ENCODE assay signal across 12 cellular contexts in the genomic region with DNA sequence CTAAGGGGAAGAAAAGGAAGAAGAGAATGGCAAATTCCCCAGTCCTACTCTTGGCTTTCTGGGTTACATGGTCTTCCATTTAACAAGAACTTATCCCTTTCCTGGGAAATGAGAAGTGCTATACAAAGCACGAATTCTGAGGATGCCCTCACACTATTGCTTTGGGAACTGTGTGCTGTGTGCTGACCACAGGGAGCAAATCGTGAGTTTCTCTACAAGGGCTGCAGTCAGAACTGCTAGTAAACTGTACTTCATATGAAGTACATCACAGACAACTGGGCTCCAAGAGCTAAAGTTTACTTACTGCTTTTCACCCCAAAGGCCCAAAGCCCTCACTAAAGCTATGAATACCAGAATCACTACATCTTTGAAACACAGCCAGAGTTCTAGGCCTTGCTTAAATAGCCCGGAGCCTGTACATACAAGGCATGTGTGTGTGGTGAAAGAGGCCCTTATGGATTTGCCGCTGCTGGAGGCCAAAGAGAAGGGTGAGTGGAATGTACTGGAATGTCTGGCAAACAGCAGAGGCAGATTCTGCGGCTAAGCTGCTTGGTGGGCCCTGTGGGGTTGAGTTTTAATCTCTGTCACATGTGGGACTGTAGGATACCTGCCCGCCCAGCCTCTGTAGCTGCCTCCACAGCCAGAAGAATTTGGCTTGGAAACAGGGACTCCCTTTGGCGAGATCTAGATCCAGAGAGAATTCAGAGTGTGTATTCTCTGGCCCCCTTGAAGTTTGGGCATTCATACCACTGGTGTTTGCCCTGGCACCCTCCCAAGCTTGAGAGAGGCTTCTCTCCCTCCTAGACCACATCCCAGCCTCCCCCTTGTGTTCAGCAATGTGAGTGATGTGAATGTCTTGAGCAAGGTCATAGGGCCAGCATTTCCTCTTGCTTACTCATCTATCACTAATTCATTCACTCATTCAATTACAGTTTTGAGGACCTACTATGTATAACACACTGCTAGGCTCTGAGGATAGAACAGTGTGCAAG. TPM values are rescaled to one million over a fixed set of nuclear protein-coding genes. Genes with fewer than 3 reads are reported as not detected.
DNase-seq lines count a peak whose midpoint lies in the region; ATAC-seq and TF ChIP-seq lines count a peak whose summit lies in the region.
"Had no signal": no experiment of that assay in that cellular context is flagged by ENCODE, and none has a peak within 500 bp of the region (broad histone marks: within the 10 kb centered on the region; RNA-seq: fewer than 3 reads in every experiment).

No MANE protein-coding gene starts in this region.

- in situ Hi-C loops in astrocyte of the spinal cord (cut with HindIII; ENCODE audit: low sequenced_read_pairs): no loop called here

- H3K27me3 ChIP-seq in ACC112 (ENCODE audit: insufficient read depth, low read length): no peaks in the 10 kb centered on the region; the same call in 1 of the 2 replicates

- H3K27ac ChIP-seq in ACC112 (ENCODE audit: low read depth, low read length): peak overlapping the region; percentile 87
- H3K27ac ChIP-seq: C4-2B had no signal

- H3K36me3 ChIP-seq in ACC112 (ENCODE audit: insufficient read depth, low read length): no peaks in the 10 kb centered on the region

- TF ChIP-seq CTCF in HFFc6 (IDR thresholded peaks at IDR 0.05): no peak
- peak; percentile 8 for TF ChIP-seq CTCF in astrocyte of the spinal cord (IDR thresholded peaks at IDR 0.05; ENCODE audit: low read depth, low read length)

- peak; percentile 84 for DNase-seq in HFFc6
- DNase-seq in astrocyte of the spinal cord (ENCODE audit: low read depth, low spot score): peak; percentile 98
- peak; percentile 70 for DNase-seq in kidney tubule cell (ENCODE audit: low spot score)
- no peak for DNase-seq in NCI-H2081 (lab: John Stamatoyannopoulos, UW)
- no peak for DNase-seq in activated gamma-delta T cell treated with Interleukin-2 at 50 U/mL for 16 hours
- no peak for DNase-seq in GDM1 (lab: John Stamatoyannopoulos, UW)
- DNase-seq: NCI-H524 treated with DMSO at 0.1 percent for 48 hours had no signal

- H3K4me1 Mint-ChIP-seq in HFFc6 (ENCODE audit: low read depth): peaks cover 31% of the 10 kb centered on the region

- peak overlapping the region; percentile 47; the same call in 1 of the 2 replicates for H3K4me3 Mint-ChIP-seq in HFFc6
- H3K4me3 Mint-ChIP-seq: dendritic cell treated with granulocyte-macrophage colony-stimulating factor and Interleukin-4, amounts not matched to agents 40 ng/mL and 50 ng/mL, for 4 days had no signal

- peak overlapping the region; percentile 78 for H3K27ac Mint-ChIP-seq in HFFc6
- H3K27ac Mint-ChIP-seq: dendritic cell treated with granulocyte-macrophage colony-stimulating factor and Interleukin-4, amounts not matched to agents 40 ng/mL and 50 ng/mL, for 4 days had no signal

- H2AFZ ChIP-seq in ACC112 (ENCODE audit: low read length, unreplicated experiment): no peak overlapping the region

- H3K4me1 ChIP-seq in ACC112 (ENCODE audit: control insufficient read depth, insufficient read depth, low read length, unreplicated experiment): peaks cover 29% of the 10 kb centered on the region

- peaks cover 4% of the 10 kb centered on the region for H3K27me3 Mint-ChIP-seq in HFFc6 (ENCODE audit: insufficient read depth)

- peaks cover 4% of the 10 kb centered on the region; the same call in 1 of the 2 replicates for H3K9me3 Mint-ChIP-seq in HFFc6
- H3K9me3 Mint-ChIP-seq: dendritic cell treated with granulocyte-macrophage colony-stimulating factor and Interleukin-4, amounts not matched to agents 40 ng/mL and 50 ng/mL, for 4 days had no signal

- no peaks in the 10 kb centered on the region for H3K36me3 Mint-ChIP-seq in HFFc6 (ENCODE audit: low read depth)

- no peaks in the 10 kb centered on the region for H3K79me2 ChIP-seq in ACC112 (ENCODE audit: control insufficient read depth, insufficient read depth, low read length, unreplicated experiment)

- no peak for ATAC-seq in GM18907 (IDR thresholded peaks at IDR 0.05; ENCODE audit: unreplicated experiment)

- H3K4me3 ChIP-seq in ACC112 (ENCODE audit: low read depth, low read length) (peak overlapping the region; percentile 31; the same call in 1 of the 2 replicates), astrocyte of the spinal cord (ENCODE audit: low read depth, low read length) (no peak overlapping the region)

RNA-seq across cellular contexts. Expression of gene TRIM67, which starts 21.9 kb away (rescaled TPM):
- total RNA-seq in HFFc6 (2021; fragmentation: NEBNext Ultra II Directional; extraction: Animal tissue kit (Norgen Biotek cat#: 25700)): not detected
- total RNA-seq: T-helper 1 cell treated with Interleukin-12 subunit alpha and Interleukin-12 subunit beta and Interleukin-4 antibody, amounts not matched to agents 30 ng/mL and 1 ng/mL, for 36 hours had no signal

Comparison
In these comparisons a context has a peak if more than half of its experiments do, and no peak if none do; other contexts are left out.
1. DNase-seq: peak in HFFc6 (single experiment), astrocyte of the spinal cord (single experiment) and kidney tubule cell (single experiment); none in NCI-H2081 (0 of 2), activated gamma-delta T cell treated with Interleukin-2 at 50 U/mL for 16 hours (single experiment) and GDM1 (single experiment).